Comparison of ENCODE assay signal across 9 cellular contexts in the genomic region with DNA sequence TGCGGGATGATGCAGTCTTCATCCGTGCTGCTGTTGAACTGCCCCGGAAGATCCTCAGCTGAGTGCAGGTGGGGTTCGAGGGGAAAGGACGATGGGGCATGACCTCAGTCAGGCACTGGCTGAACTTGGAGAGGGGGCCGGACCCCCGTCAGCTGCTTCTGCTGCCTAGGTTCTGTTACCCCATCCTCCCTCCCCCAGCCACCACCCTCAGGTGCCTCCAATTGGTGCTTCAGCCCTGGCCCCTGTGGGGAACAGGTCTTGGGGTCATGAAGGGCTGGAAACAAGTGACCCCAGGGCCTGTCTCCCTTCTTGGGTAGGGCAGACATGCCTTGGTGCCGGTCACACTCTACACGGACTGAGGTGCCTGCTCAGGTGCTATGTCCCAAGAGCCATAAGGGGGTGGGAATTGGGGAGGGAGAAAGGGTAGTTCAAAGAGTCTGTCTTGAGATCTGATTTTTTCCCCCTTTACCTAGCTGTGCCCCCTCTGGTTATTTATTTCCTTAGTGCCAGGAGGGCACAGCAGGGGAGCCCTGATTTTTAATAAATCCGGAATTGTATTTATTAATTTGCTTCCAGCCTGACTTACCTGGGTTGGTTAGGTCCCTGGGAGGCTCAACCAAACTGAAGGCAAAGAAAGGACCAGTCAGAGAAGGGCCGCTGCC. TPM values are rescaled to one million over a fixed set of nuclear protein-coding genes. Genes with fewer than 3 reads are reported as not detected.
DNase-seq lines count a peak whose midpoint lies in the region; ATAC-seq and TF ChIP-seq lines count a peak whose summit lies in the region.
"Had no signal": no experiment of that assay in that cellular context is flagged by ENCODE, and none has a peak within 500 bp of the region (broad histone marks: within the 10 kb centered on the region; RNA-seq: fewer than 3 reads in every experiment).

No MANE protein-coding gene starts in this region.

- no peak for TF ChIP-seq POLR2A in uterus (IDR thresholded peaks at IDR 0.05)

- DNase-seq in Right ventricle myocardium superior (peak; percentile 30), right atrium auricular region (ENCODE audit: low spot score) (no peak), adipocyte (ENCODE audit: low read depth) (no peak), uterus (no peak), NCI-H82 treated with DMSO at 0.1 percent for 48 hours (lab: John Stamatoyannopoulos, UW; ENCODE audit: unreplicated experiment) (no peak), hypothalamus (lab: John Stamatoyannopoulos, UW) (no peak), NCI-H1694 treated with DMSO at 0.1 percent for 48 hours (lab: John Stamatoyannopoulos, UW) (no peak)

- no peaks in the 10 kb centered on the region for H3K27me3 ChIP-seq in right atrium auricular region
- H3K27me3 ChIP-seq in adipocyte (replicated peaks; ENCODE audit: control insufficient read depth, insufficient read depth, low read length): no peaks in the 10 kb centered on the region
- H3K27me3 ChIP-seq in mucosa of rectum (ENCODE audit: control insufficient read depth in 2 of 2, insufficient read depth in 2 of 2, low read length in 2 of 2): no peaks in the 10 kb centered on the region
- no peaks in the 10 kb centered on the region for H3K27me3 ChIP-seq in uterus

- intact Hi-C loops in Right ventricle myocardium superior (cut with DNase I) (no loop called here), uterus (cut with DNase I; ENCODE audit: low total_unique reads) (no loop called here)

- H3K4me3 ChIP-seq in right atrium auricular region (no peak overlapping the region), adipocyte (ENCODE audit: low read length) (no peak overlapping the region), mucosa of rectum (ENCODE audit: low read length in 2 of 2) (no peak overlapping the region), uterus (no peak overlapping the region)
- H3K4me3 ChIP-seq: skin epidermis had no signal

- no peak for TF ChIP-seq CTCF in right atrium auricular region (IDR thresholded peaks at IDR 0.05)
- no peak for TF ChIP-seq CTCF in uterus (IDR thresholded peaks at IDR 0.05)

- ATAC-seq in Right ventricle myocardium superior (ENCODE audit: poor library complexity): no peak

- H3K27ac ChIP-seq in right atrium auricular region: no peak overlapping the region
- peak overlapping the region; percentile 54 to 56 for H3K27ac ChIP-seq in mucosa of rectum (ENCODE audit: low read depth in 2 of 2, low read length in 2 of 2)
- peak overlapping the region; percentile 6 to 59 for H3K27ac ChIP-seq in uterus

- H3K4me1 ChIP-seq in right atrium auricular region: peaks cover 2 to 40% of the 10 kb centered on the region in 2 donors
- H3K4me1 ChIP-seq in adipocyte (ENCODE audit: control insufficient read depth, insufficient read depth, low read length): peaks cover 26% of the 10 kb centered on the region
- H3K4me1 ChIP-seq in mucosa of rectum (ENCODE audit: control insufficient read depth in 2 of 2, insufficient read depth in 2 of 2, low read length in 2 of 2): peaks cover 34 to 48% of the 10 kb centered on the region in 2 donors
- H3K4me1 ChIP-seq in uterus: peaks cover 0 to 11% of the 10 kb centered on the region in 2 donors

- H3K9me3 ChIP-seq in right atrium auricular region (no peaks in the 10 kb centered on the region), adipocyte (ENCODE audit: control insufficient read depth, low read length) (no peaks in the 10 kb centered on the region), mucosa of rectum (ENCODE audit: control insufficient read depth in 2 of 2, low read length in 2 of 2) (no peaks in the 10 kb centered on the region), uterus (no peaks in the 10 kb centered on the region)

- peak overlapping the region; percentile 65 for H3K9ac ChIP-seq in adipocyte (ENCODE audit: low read length)
- H3K9ac ChIP-seq in mucosa of rectum (ENCODE audit: low read depth in 1 of 2, low read length in 2 of 2): peak overlapping the region; percentile 26 to 52

- H3K36me3 ChIP-seq in right atrium auricular region (peaks cover 11% of the 10 kb centered on the region), adipocyte (ENCODE audit: control insufficient read depth, insufficient read depth, low read length, severe bottlenecking) (peaks cover 23% of the 10 kb centered on the region), mucosa of rectum (ENCODE audit: control insufficient read depth in 2 of 2, insufficient read depth in 2 of 2, low read length in 2 of 2) (peaks cover 27 to 40% of the 10 kb centered on the region in 2 donors), uterus (no peaks in the 10 kb centered on the region)

RNA-seq across cellular contexts. Expression of gene TRAF4, which starts 5.8 kb away (rescaled TPM):
- total RNA-seq in Right ventricle myocardium superior: 2.4 TPM
- total RNA-seq in right atrium auricular region: 1 to 10 TPM; 3.3 to 6.7 TPM
- 10 to 100 TPM in 2 of 4 donors, under 1 TPM in 2; under 0.01 to 22.4 (median 11.4) TPM for total RNA-seq in uterus

RNA-seq across cellular contexts. Expression of gene NEK8, which starts 21.1 kb away (rescaled TPM):
- total RNA-seq in Right ventricle myocardium superior: 0.30 TPM
- 1 to 10 TPM; 1.0 to 1.1 TPM for total RNA-seq in right atrium auricular region
- total RNA-seq in uterus: 1 to 10 TPM in 3 of 4 donors, not detected in 1; 1.2 to 5.0 (median 1.3) TPM

RNA-seq across cellular contexts. Expression of gene TLCD1, which starts 23.6 kb away (rescaled TPM):
- total RNA-seq in Right ventricle myocardium superior (1.9 TPM), right atrium auricular region (1 to 10 TPM in 1 of 2 donors, not detected in 1; 1.7 TPM), uterus (1 to 10 TPM in 2 of 4 donors, not detected in 2; 1.3 to 1.4 TPM)

RNA-seq across cellular contexts. Expression of gene RPL23A, which starts 29.9 kb away (rescaled TPM):
- total RNA-seq in Right ventricle myocardium superior: 858 TPM
- total RNA-seq in right atrium auricular region: 100 to 1,000 TPM; 231 to 505 TPM
- 1,000 to 10,000 TPM in 2 of 4 donors, 100 to 1,000 TPM in 2; 244 to 1,659 (median 911) TPM for total RNA-seq in uterus

RNA-seq across cellular contexts. Expression of gene RAB34, which starts 32.0 kb away (rescaled TPM):
- total RNA-seq in Right ventricle myocardium superior (14.5 TPM), right atrium auricular region (100 to 1,000 TPM in 1 of 2 donors, 10 to 100 TPM in 1; 55.8 to 139 TPM), uterus (100 to 1,000 TPM; 113 to 411 (median 126) TPM)

Comparison
In these comparisons a context has a peak if more than half of its experiments do, and no peak if none do; other contexts are left out.
1. H3K27ac ChIP-seq: peak in mucosa of rectum (2 of 2) and uterus (2 of 2); none in right atrium auricular region (0 of 2).